In the genomic region with DNA sequence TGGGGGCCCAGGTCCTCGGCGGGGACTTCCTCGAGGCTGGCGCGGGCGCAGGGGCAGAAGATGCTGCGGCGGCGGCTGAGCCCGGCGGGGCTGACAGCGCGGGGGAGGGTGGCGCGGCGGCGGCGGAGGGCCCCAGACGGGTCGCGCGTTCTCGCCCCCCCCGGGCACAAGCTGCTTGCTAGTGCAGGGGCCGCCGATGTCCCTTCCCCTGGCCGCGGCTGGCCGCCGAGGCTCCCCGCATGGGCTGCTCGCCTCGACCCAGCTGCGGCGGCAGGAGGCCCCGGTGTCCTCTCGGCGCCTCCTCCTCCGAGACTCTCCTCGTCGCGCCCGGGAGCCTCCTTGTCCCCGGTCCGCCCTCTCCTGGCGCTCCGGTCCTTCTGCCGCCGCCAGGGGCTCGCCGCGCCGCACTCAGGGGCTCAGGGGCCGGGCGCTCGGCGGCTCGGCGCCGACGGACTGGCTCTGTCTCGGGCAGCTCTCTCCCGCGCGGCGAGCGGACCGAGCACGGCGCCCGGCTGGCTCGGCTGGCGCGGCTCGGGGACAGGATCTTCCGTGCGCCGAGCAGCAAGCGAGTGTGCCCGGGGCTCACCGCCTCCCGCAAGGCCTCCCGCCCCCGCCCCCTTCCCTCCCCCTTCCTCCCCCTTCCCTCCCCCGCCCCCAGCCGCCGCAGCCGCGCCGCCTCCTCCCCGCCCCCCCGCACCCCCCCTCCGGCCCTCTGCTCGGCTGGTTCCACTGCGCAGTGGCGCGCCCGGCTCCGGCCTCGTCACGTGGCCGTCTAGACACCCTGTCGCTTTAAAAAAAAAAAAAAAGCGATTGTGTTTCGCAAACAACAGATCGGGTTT, we compare ENCODE assay signal across 8 cellular contexts. TPM values are rescaled to one million over a fixed set of nuclear protein-coding genes. Genes with fewer than 3 reads are reported as not detected.
A peak's percentile ranks its signal among the peaks of the same experiment; 100 is the strongest.
DNase-seq lines count a peak whose midpoint lies in the region; ATAC-seq and TF ChIP-seq lines count a peak whose summit lies in the region.

No MANE protein-coding gene starts in this region.

- H3K9me2 ChIP-seq in OCI-LY7 (ENCODE audit: insufficient read depth, low read length): no peaks in the 10 kb centered on the region

- ATAC-seq in GM21381 (IDR thresholded peaks at IDR 0.05; ENCODE audit: unreplicated experiment): peak; percentile 39

- peaks cover 44% of the 10 kb centered on the region for H3K4me1 ChIP-seq in HUES6 (ENCODE audit: control insufficient read depth, insufficient read depth, low read length)
- H3K4me1 ChIP-seq in OCI-LY7 (ENCODE audit: insufficient read depth, low read length, poor library complexity, severe bottlenecking): peaks cover 40% of the 10 kb centered on the region

- H3K9me3 Mint-ChIP-seq in Calu3 (ENCODE audit: low read depth, unreplicated experiment): no peaks in the 10 kb centered on the region

- POLR2A ChIA-PET in OCI-LY7 (lab: Charles Lee): interaction anchor here (0.6 to 0.7 kb wide), 2 partner anchors 69 to 173 kb away, joined by 3 to 4 read pairs; no protein-coding TSS in a partner anchor

- H3K27ac Mint-ChIP-seq in Calu3 (ENCODE audit: unreplicated experiment): peak overlapping the region; percentile 75

- H3K27ac ChIP-seq in HUES6 (ENCODE audit: low read depth, low read length): peak overlapping the region; percentile 100; the same call in 1 of the 2 replicates
- peak overlapping the region; percentile 84 for H3K27ac ChIP-seq in OCI-LY7 (ENCODE audit: low read depth, low read length, poor library complexity, severe bottlenecking)
- H3K27ac ChIP-seq in epithelial cell of prostate: peak overlapping the region; percentile 99

- intact Hi-C loops in Calu3 (cut with micrococcal nuclease; ENCODE audit: unreplicated experiment) (loop anchor here (2.0 kb wide), 1 partner anchor 91 kb away; no protein-coding TSS in a partner anchor), OCI-LY7 (cut with micrococcal nuclease; ENCODE audit: unreplicated experiment) (loop anchor here (2.0 kb wide), 2 partner anchors 17 to 175 kb away; no protein-coding TSS in a partner anchor)

- CTCF ChIA-PET in Calu3 (lab: Charles Lee) (interaction anchor here (0.6 to 1.1 kb wide), 7 partner anchors 14 to 1464 kb away, joined by 3 to 6 read pairs (median 4); no protein-coding TSS in a partner anchor), OCI-LY7 (lab: Charles Lee; ENCODE audit: unreplicated experiment) (no interaction called here)

- peak; percentile 82 for DNase-seq in Calu3
- DNase-seq in OCI-LY7 (ENCODE audit: low spot score): peak; percentile 84
- peak; percentile 68 for DNase-seq in activated T-cell treated with anti-CD3 and anti-CD28 coated beads for 48 hours (ENCODE audit: low read depth)
- no peak for DNase-seq in epithelial cell of prostate (ENCODE audit: low read depth, low spot score)
- peak; percentile 87 for DNase-seq in mucosa of gallbladder (ENCODE audit: low spot score)
- peak; percentile 66 to 84 for DNase-seq in stimulated activated CD8-positive, alpha-beta memory T cell treated with anti-CD3 and anti-CD28 coated beads, Interleukin-7, amount 100 ng/mL, for 4 hours (ENCODE audit: low read depth in 2 of 2)

- peak overlapping the region; percentile 98 for H3K9ac ChIP-seq in HUES6 (ENCODE audit: low read length)

- peak; percentile 26 for TF ChIP-seq CTCF in Calu3 (IDR thresholded peaks at IDR 0.05; ENCODE audit: unreplicated experiment)
- 0 out of 2 replicates have a peak, but pooled peaks have one; percentile 22 for TF ChIP-seq CTCF in OCI-LY7 (conservative IDR thresholded peaks at IDR 0.05; ENCODE audit: low read length)

- H3K4me3 ChIP-seq in HUES6 (ENCODE audit: low read depth, low read length): peak overlapping the region; percentile 78
- peak overlapping the region; percentile 95 for H3K4me3 ChIP-seq in OCI-LY7 (ENCODE audit: low read depth, low read length, poor library complexity, severe bottlenecking)

- peak overlapping the region; percentile 77 for H3K4me3 Mint-ChIP-seq in Calu3 (ENCODE audit: low read depth, unreplicated experiment)

- BruUV-seq in Calu3 (replicated peaks; lab: Mats Ljungman, UMichigan) (no TSS peak), OCI-LY7 (replicated peaks; lab: Mats Ljungman, UMichigan) (no TSS peak)

- peak overlapping the region; percentile 67; the same call in 1 of the 2 replicates for H2AFZ ChIP-seq in OCI-LY7 (ENCODE audit: low read length)

- peak overlapping the region; percentile 98 for H3K4me2 ChIP-seq in OCI-LY7 (ENCODE audit: low read length)

- peaks cover 6% of the 10 kb centered on the region; the same call in 1 of the 2 replicates for H4K20me1 ChIP-seq in OCI-LY7 (ENCODE audit: insufficient read depth, low read length)

- peaks cover 19% of the 10 kb centered on the region; the same call in 1 of the 2 replicates for H3K36me3 ChIP-seq in HUES6 (ENCODE audit: control insufficient read depth, insufficient read depth, low read length)
- peaks cover 21% of the 10 kb centered on the region for H3K36me3 ChIP-seq in OCI-LY7 (ENCODE audit: insufficient read depth, low read length)

- peaks cover 52% of the 10 kb centered on the region for H3K4me1 Mint-ChIP-seq in Calu3 (ENCODE audit: low read depth, unreplicated experiment)

- H3K9me3 ChIP-seq in HUES6 (ENCODE audit: control insufficient read depth, insufficient read depth, low read depth, low read length): no peaks in the 10 kb centered on the region
- no peaks in the 10 kb centered on the region for H3K9me3 ChIP-seq in OCI-LY7 (ENCODE audit: low read length)

- H3K27me3 ChIP-seq in HUES6 (ENCODE audit: control insufficient read depth, insufficient read depth, low read length): no peaks in the 10 kb centered on the region

- peaks cover 44% of the 10 kb centered on the region for H3K79me2 ChIP-seq in OCI-LY7 (ENCODE audit: insufficient read depth, low read depth, low read length)

- H3K36me3 Mint-ChIP-seq in Calu3 (ENCODE audit: insufficient read depth, unreplicated experiment): peaks cover 72% of the 10 kb centered on the region

- H3K27me3 Mint-ChIP-seq in Calu3 (ENCODE audit: unreplicated experiment): no peaks in the 10 kb centered on the region

RNA-seq across cellular contexts. Expression of a gene that starts 0.9 kb away (rescaled TPM):
- total RNA-seq in Calu3 (2022) (11.2 and 13.7 TPM in 2 replicates), OCI-LY7 (2022) (2.9 and 3.2 TPM in 2 replicates), mucosa of gallbladder (20.0 TPM)
- 13.5 and 15.1 TPM in 2 replicates for total RNA-seq in OCI-LY7 (2014; rRNA removed; shearing (Covaris generic))
